Comparison of ENCODE assay signal across 2 cellular contexts in the genomic region with DNA sequence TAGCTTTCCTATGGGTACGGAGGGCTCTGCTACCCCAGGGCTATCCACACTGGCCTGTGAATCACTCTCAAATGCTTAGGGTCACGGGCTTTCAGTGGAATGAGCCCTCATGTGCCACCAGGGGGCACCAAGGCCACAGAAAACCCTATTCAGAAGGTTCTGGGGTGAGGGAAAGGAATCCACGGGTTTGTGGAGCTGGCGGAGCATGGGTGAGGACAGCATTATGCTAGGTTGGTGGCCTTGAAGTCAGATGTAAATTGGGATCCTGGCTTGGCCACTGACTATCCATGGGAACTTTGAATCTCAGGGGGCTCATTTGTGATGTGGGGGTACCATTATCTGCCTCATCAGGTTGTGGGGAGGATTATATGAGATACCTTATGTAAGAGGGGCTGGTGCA.
TF ChIP-seq lines count a peak whose summit lies in the region.

No MANE protein-coding gene starts in this region.

TF ChIP-seq in HCT116, 20 proteins besides CTCF, POLR2A, EP300 and RAD21:
- no peak for TF ChIP-seq ELF1 (IDR thresholded peaks at IDR 0.05; ENCODE audit: borderline replicate concordance, low read depth)
- TF ChIP-seq, protein P1, sequence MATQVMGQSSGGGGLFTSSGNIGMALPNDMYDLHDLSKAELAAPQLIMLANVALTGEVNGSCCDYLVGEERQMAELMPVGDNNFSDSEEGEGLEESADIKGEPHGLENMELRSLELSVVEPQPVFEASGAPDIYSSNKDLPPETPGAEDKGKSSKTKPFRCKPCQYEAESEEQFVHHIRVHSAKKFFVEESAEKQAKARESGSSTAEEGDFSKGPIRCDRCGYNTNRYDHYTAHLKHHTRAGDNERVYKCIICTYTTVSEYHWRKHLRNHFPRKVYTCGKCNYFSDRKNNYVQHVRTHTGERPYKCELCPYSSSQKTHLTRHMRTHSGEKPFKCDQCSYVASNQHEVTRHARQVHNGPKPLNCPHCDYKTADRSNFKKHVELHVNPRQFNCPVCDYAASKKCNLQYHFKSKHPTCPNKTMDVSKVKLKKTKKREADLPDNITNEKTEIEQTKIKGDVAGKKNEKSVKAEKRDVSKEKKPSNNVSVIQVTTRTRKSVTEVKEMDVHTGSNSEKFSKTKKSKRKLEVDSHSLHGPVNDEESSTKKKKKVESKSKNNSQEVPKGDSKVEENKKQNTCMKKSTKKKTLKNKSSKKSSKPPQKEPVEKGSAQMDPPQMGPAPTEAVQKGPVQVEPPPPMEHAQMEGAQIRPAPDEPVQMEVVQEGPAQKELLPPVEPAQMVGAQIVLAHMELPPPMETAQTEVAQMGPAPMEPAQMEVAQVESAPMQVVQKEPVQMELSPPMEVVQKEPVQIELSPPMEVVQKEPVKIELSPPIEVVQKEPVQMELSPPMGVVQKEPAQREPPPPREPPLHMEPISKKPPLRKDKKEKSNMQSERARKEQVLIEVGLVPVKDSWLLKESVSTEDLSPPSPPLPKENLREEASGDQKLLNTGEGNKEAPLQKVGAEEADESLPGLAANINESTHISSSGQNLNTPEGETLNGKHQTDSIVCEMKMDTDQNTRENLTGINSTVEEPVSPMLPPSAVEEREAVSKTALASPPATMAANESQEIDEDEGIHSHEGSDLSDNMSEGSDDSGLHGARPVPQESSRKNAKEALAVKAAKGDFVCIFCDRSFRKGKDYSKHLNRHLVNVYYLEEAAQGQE (IDR thresholded peaks at IDR 0.05; ENCODE audit: low read depth), result no peak
- TF ChIP-seq SRF (IDR thresholded peaks at IDR 0.05; ENCODE audit: low read depth), result no peak
- TF ChIP-seq, protein P2, sequence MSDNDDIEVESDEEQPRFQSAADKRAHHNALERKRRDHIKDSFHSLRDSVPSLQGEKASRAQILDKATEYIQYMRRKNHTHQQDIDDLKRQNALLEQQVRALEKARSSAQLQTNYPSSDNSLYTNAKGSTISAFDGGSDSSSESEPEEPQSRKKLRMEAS (IDR thresholded peaks at IDR 0.05), result no peak
- TF ChIP-seq TCF7L2 (IDR thresholded peaks at IDR 0.05; ENCODE audit: borderline replicate concordance, extremely low read depth, insufficient read depth, insufficient read length), result no peak
- TF ChIP-seq, protein P3, sequence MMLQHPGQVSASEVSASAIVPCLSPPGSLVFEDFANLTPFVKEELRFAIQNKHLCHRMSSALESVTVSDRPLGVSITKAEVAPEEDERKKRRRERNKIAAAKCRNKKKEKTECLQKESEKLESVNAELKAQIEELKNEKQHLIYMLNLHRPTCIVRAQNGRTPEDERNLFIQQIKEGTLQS (IDR thresholded peaks at IDR 0.05), result no peak
- no peak for TF ChIP-seq EZH2phosphoT487 (IDR thresholded peaks at IDR 0.05; ENCODE audit: borderline replicate concordance)
- TF ChIP-seq YY1 (IDR thresholded peaks at IDR 0.05; ENCODE audit: extremely low read depth, insufficient replicate concordance, low read depth, low read length), result no peak
- TF ChIP-seq JUND (IDR thresholded peaks at IDR 0.05), result no peak
- TF ChIP-seq ZNF274 (IDR thresholded peaks at IDR 0.05; ENCODE audit: low read depth, low read length), result no peak
- TF ChIP-seq CBX3 (IDR thresholded peaks at IDR 0.05; ENCODE audit: low read depth), result no peak
- TF ChIP-seq, protein P4, sequence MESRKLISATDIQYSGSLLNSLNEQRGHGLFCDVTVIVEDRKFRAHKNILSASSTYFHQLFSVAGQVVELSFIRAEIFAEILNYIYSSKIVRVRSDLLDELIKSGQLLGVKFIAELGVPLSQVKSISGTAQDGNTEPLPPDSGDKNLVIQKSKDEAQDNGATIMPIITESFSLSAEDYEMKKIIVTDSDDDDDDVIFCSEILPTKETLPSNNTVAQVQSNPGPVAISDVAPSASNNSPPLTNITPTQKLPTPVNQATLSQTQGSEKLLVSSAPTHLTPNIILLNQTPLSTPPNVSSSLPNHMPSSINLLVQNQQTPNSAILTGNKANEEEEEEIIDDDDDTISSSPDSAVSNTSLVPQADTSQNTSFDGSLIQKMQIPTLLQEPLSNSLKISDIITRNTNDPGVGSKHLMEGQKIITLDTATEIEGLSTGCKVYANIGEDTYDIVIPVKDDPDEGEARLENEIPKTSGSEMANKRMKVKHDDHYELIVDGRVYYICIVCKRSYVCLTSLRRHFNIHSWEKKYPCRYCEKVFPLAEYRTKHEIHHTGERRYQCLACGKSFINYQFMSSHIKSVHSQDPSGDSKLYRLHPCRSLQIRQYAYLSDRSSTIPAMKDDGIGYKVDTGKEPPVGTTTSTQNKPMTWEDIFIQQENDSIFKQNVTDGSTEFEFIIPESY (IDR thresholded peaks at IDR 0.05; ENCODE audit: extremely low read depth, insufficient replicate concordance, low read length), result no peak
- TF ChIP-seq SIN3A (IDR thresholded peaks at IDR 0.05; ENCODE audit: low read depth), result no peak
- no peak for TF ChIP-seq EGR1 (IDR thresholded peaks at IDR 0.05; ENCODE audit: low read depth)
- no peak for TF ChIP-seq FOSL1 (IDR thresholded peaks at IDR 0.05; ENCODE audit: low read depth)
- no peak for TF ChIP-seq ZFX (IDR thresholded peaks at IDR 0.05)

TF ChIP-seq in H1, 55 proteins besides CTCF, POLR2A, EP300 and RAD21:
- no peak for TF ChIP-seq KDM5A (IDR thresholded peaks at IDR 0.05; ENCODE audit: low read length)
- TF ChIP-seq, protein P3 (IDR thresholded peaks at IDR 0.05; ENCODE audit: insufficient read depth, low read depth, low read length), result 0 out of 2 replicates have a peak, but pooled peaks have one; percentile 11
- TF ChIP-seq, protein P2 (IDR thresholded peaks at IDR 0.05), result 0 out of 2 replicates have a peak, but pooled peaks have one; percentile 33
- TF ChIP-seq POU5F1 (IDR thresholded peaks at IDR 0.05; ENCODE audit: low read depth, low read length), result no peak
- TF ChIP-seq, protein P5, sequence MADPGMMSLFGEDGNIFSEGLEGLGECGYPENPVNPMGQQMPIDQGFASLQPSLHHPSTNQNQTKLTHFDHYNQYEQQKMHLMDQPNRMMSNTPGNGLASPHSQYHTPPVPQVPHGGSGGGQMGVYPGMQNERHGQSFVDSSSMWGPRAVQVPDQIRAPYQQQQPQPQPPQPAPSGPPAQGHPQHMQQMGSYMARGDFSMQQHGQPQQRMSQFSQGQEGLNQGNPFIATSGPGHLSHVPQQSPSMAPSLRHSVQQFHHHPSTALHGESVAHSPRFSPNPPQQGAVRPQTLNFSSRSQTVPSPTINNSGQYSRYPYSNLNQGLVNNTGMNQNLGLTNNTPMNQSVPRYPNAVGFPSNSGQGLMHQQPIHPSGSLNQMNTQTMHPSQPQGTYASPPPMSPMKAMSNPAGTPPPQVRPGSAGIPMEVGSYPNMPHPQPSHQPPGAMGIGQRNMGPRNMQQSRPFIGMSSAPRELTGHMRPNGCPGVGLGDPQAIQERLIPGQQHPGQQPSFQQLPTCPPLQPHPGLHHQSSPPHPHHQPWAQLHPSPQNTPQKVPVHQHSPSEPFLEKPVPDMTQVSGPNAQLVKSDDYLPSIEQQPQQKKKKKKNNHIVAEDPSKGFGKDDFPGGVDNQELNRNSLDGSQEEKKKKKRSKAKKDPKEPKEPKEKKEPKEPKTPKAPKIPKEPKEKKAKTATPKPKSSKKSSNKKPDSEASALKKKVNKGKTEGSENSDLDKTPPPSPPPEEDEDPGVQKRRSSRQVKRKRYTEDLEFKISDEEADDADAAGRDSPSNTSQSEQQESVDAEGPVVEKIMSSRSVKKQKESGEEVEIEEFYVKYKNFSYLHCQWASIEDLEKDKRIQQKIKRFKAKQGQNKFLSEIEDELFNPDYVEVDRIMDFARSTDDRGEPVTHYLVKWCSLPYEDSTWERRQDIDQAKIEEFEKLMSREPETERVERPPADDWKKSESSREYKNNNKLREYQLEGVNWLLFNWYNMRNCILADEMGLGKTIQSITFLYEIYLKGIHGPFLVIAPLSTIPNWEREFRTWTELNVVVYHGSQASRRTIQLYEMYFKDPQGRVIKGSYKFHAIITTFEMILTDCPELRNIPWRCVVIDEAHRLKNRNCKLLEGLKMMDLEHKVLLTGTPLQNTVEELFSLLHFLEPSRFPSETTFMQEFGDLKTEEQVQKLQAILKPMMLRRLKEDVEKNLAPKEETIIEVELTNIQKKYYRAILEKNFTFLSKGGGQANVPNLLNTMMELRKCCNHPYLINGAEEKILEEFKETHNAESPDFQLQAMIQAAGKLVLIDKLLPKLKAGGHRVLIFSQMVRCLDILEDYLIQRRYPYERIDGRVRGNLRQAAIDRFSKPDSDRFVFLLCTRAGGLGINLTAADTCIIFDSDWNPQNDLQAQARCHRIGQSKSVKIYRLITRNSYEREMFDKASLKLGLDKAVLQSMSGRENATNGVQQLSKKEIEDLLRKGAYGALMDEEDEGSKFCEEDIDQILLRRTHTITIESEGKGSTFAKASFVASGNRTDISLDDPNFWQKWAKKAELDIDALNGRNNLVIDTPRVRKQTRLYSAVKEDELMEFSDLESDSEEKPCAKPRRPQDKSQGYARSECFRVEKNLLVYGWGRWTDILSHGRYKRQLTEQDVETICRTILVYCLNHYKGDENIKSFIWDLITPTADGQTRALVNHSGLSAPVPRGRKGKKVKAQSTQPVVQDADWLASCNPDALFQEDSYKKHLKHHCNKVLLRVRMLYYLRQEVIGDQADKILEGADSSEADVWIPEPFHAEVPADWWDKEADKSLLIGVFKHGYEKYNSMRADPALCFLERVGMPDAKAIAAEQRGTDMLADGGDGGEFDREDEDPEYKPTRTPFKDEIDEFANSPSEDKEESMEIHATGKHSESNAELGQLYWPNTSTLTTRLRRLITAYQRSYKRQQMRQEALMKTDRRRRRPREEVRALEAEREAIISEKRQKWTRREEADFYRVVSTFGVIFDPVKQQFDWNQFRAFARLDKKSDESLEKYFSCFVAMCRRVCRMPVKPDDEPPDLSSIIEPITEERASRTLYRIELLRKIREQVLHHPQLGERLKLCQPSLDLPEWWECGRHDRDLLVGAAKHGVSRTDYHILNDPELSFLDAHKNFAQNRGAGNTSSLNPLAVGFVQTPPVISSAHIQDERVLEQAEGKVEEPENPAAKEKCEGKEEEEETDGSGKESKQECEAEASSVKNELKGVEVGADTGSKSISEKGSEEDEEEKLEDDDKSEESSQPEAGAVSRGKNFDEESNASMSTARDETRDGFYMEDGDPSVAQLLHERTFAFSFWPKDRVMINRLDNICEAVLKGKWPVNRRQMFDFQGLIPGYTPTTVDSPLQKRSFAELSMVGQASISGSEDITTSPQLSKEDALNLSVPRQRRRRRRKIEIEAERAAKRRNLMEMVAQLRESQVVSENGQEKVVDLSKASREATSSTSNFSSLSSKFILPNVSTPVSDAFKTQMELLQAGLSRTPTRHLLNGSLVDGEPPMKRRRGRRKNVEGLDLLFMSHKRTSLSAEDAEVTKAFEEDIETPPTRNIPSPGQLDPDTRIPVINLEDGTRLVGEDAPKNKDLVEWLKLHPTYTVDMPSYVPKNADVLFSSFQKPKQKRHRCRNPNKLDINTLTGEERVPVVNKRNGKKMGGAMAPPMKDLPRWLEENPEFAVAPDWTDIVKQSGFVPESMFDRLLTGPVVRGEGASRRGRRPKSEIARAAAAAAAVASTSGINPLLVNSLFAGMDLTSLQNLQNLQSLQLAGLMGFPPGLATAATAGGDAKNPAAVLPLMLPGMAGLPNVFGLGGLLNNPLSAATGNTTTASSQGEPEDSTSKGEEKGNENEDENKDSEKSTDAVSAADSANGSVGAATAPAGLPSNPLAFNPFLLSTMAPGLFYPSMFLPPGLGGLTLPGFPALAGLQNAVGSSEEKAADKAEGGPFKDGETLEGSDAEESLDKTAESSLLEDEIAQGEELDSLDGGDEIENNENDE (IDR thresholded peaks at IDR 0.05; ENCODE audit: insufficient replicate concordance, low read length), result no peak
